ENCODE assay signal across 1 cellular context in the genomic region with DNA sequence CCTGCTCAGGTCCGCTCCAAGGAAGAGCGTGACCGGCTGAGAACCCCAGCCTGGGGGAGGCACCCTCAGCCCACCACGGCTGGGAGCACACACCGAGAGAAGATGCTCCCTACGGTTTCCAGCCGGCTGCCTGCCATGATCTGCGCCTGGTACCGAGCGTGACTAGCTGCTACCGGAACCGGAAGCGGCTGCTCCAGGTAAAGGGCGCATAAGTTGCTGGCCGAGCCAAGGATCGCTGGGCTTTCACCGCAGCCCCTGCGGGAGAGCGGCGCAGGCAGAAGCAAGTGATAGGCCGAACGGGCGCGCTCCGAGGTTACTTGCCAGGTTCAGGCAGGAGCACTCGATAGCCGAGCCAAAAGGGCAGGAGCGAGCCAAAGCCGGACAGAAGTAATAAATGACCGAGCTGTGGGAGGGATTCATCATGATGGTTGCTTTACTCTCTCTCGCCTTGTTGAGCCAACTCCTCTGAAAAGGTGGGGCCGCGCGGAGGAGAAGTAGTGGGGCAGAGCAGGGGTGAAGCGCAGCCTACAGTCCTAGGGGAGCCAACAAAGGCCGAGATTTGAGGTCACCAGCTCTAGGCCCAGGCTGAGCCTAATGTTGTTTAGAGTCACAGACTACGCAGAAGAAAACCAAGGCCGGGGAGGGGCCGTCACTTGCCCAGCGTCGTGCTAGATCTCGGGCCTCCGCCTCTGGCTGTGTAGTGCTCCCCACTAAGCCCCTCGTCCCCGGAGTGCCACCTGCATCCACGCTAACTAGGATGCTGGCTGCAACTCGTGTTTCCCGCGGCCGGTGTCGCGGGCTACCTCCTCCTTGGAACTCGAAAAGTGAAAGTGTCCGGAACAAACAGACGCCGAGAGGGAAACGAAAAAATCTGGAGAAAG.
A peak's percentile ranks its signal among the peaks of the same experiment; 100 is the strongest.
TF ChIP-seq lines count a peak whose summit lies in the region.

Gene MRPS23, minus strand, starts transcription at position 171 of the 881 bp plus-strand sequence. Its CDS starts 34 bp downstream, at position 137.

TF ChIP-seq in WTC11, 78 proteins besides CTCF, POLR2A, EP300 and RAD21 (continued from another document and continues in another):
- TF ChIP-seq AR (CRISPR knock-in tag; IDR thresholded peaks at IDR 0.05) (no peak), TEAD4 (CRISPR knock-in tag; IDR thresholded peaks at IDR 0.05) (no peak), FOXK1 (CRISPR knock-in tag; IDR thresholded peaks at IDR 0.05) (peak; percentile 97), ZNF121 (CRISPR knock-in tag; IDR thresholded peaks at IDR 0.05) (0 out of 2 replicates have a peak, but pooled peaks have one; percentile 11), ZSCAN18 (CRISPR knock-in tag; IDR thresholded peaks at IDR 0.05) (no peak), NFE2L1 (CRISPR knock-in tag; IDR thresholded peaks at IDR 0.05) (no peak), FOXJ3 (CRISPR knock-in tag; IDR thresholded peaks at IDR 0.05; ENCODE audit: borderline replicate concordance) (no peak), USF2 (CRISPR knock-in tag; IDR thresholded peaks at IDR 0.05) (0 out of 2 replicates have a peak, but pooled peaks have one; percentile 12), HMGA2 (CRISPR knock-in tag; IDR thresholded peaks at IDR 0.05) (no peak), ZNF423 (CRISPR knock-in tag; IDR thresholded peaks at IDR 0.05) (no peak), FOXP4 (CRISPR knock-in tag; IDR thresholded peaks at IDR 0.05) (peak; percentile 90; the same call in 1 of the 2 replicates), ZNF219 (CRISPR knock-in tag; IDR thresholded peaks at IDR 0.05; ENCODE audit: borderline replicate concordance) (no peak), ZNF281 (CRISPR knock-in tag; IDR thresholded peaks at IDR 0.05) (no peak), PREB (CRISPR knock-in tag; IDR thresholded peaks at IDR 0.05; ENCODE audit: borderline replicate concordance) (peak; percentile 12; the same call in 1 of the 2 replicates), RORB (CRISPR knock-in tag; IDR thresholded peaks at IDR 0.05) (no peak), ZNF263 (CRISPR knock-in tag; IDR thresholded peaks at IDR 0.05; ENCODE audit: low read depth) (0 out of 2 replicates have a peak, but pooled peaks have one; percentile 66), ZBTB43 (CRISPR knock-in tag; IDR thresholded peaks at IDR 0.05) (peak; percentile 63; the same call in 1 of the 2 replicates), SMAD4 (CRISPR knock-in tag; IDR thresholded peaks at IDR 0.05) (no peak), EMX1 (CRISPR knock-in tag; IDR thresholded peaks at IDR 0.05) (no peak), ZNF396 (CRISPR knock-in tag; IDR thresholded peaks at IDR 0.05; ENCODE audit: borderline replicate concordance) (no peak), ZNF138 (CRISPR knock-in tag; conservative IDR thresholded peaks at IDR 0.05) (no peak), TEAD1 (CRISPR knock-in tag; IDR thresholded peaks at IDR 0.05) (peak; percentile 87; the same call in 1 of the 2 replicates), SMAD3 (CRISPR knock-in tag; IDR thresholded peaks at IDR 0.05; ENCODE audit: borderline replicate concordance) (peak; percentile 68; the same call in 1 of the 2 replicates), OVOL2 (CRISPR knock-in tag; IDR thresholded peaks at IDR 0.05; ENCODE audit: borderline replicate concordance) (no peak), NR1H2 (CRISPR knock-in tag; IDR thresholded peaks at IDR 0.05) (no peak), MXD4 (CRISPR knock-in tag; IDR thresholded peaks at IDR 0.05; ENCODE audit: borderline replicate concordance) (no peak), AFF4 (CRISPR knock-in tag; IDR thresholded peaks at IDR 0.05; ENCODE audit: borderline replicate concordance) (no peak; the same call in 1 of the 2 replicates), NFATC4 (CRISPR knock-in tag; IDR thresholded peaks at IDR 0.05) (no peak), JUN (CRISPR knock-in tag; IDR thresholded peaks at IDR 0.05) (no peak)
- TF ChIP-seq, protein P1, sequence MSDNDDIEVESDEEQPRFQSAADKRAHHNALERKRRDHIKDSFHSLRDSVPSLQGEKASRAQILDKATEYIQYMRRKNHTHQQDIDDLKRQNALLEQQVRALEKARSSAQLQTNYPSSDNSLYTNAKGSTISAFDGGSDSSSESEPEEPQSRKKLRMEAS (CRISPR knock-in tag; IDR thresholded peaks at IDR 0.05) = peak; percentile 94
- TF ChIP-seq, protein P2, sequence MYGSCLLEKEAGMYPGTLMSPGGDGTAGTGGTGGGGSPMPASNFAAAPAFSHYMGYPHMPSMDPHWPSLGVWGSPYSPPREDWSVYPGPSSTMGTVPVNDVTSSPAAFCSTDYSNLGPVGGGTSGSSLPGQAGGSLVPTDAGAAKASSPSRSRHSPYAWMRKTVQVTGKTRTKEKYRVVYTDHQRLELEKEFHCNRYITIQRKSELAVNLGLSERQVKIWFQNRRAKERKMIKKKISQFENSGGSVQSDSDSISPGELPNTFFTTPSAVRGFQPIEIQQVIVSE (CRISPR knock-in tag; IDR thresholded peaks at IDR 0.05; ENCODE audit: borderline replicate concordance) = no peak
- TF ChIP-seq, protein P3, sequence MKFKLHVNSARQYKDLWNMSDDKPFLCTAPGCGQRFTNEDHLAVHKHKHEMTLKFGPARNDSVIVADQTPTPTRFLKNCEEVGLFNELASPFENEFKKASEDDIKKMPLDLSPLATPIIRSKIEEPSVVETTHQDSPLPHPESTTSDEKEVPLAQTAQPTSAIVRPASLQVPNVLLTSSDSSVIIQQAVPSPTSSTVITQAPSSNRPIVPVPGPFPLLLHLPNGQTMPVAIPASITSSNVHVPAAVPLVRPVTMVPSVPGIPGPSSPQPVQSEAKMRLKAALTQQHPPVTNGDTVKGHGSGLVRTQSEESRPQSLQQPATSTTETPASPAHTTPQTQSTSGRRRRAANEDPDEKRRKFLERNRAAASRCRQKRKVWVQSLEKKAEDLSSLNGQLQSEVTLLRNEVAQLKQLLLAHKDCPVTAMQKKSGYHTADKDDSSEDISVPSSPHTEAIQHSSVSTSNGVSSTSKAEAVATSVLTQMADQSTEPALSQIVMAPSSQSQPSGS (CRISPR knock-in tag; IDR thresholded peaks at IDR 0.05; ENCODE audit: borderline replicate concordance, low read depth) = no peak
